ENCODE assay signal across 19 cellular contexts in genomic region chr4:64248151-64248550, GRCh38.
"Had no signal": no experiment of that assay in that cellular context is flagged by ENCODE, and none has a peak within 500 bp of the region (broad histone marks: within the 10 kb centered on the region; RNA-seq: fewer than 3 reads in every experiment).

No MANE protein-coding gene starts in this region.

- DNase-seq: effector CD8-positive, alpha-beta T cell; endodermal cell; foreskin fibroblast; gastrocnemius medialis; heart left ventricle; kidney; natural killer cell; occipital lobe; ovary; right lobe of liver; small intestine; stimulated activated CD4-positive, alpha-beta T cell treated with anti-CD3 and anti-CD28 coated beads, Interleukin-15, amount 100 ng/mL, for 24 hours; stimulated activated CD4-positive, alpha-beta T cell treated with anti-CD3 and anti-CD28 coated beads, Interleukin-2, amount 100 ng/mL, for 48 hours; stimulated activated CD8-positive, alpha-beta memory T cell treated with anti-CD3 and anti-CD28 coated beads, Interleukin-4, amount 100 ng/mL, for 48 hours; stimulated activated naive CD4-positive, alpha-beta T cell; stimulated activated naive CD8-positive, alpha-beta T cell treated with anti-CD3 and anti-CD28 coated beads, Interleukin-15, amount 100 ng/mL, for 72 hours; transverse colon; upper lobe of right lung; uterus had no signal
